Comparison of ENCODE assay signal across 13 cellular contexts in the genomic region with DNA sequence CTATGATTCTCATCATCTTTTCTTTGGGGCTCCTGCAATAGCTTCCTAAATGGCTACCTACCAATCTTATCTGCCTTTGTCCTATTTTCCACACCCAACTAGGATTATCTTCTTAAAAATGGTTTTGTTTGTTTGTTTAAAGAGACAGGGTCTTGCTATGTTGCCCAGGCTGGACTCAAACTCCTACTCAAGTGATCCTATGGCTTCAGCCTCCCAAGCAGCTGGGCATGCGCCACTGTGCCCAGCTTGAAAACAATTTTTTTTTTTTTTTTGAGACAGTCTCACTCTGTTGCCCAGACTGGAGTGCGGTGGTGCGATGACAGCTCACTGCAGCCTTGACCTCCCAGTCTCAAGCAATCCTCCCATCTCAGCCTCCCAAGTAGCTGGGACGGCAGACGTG. TPM values are rescaled to one million over a fixed set of nuclear protein-coding genes. Genes with fewer than 3 reads are reported as not detected.
DNase-seq lines count a peak whose midpoint lies in the region; ATAC-seq and TF ChIP-seq lines count a peak whose summit lies in the region.
"Had no signal": no experiment of that assay in that cellular context is flagged by ENCODE, and none has a peak within 500 bp of the region (broad histone marks: within the 10 kb centered on the region; RNA-seq: fewer than 3 reads in every experiment).

No MANE protein-coding gene starts in this region.

- ATAC-seq in HG02759 (IDR thresholded peaks at IDR 0.05; ENCODE audit: unreplicated experiment), result no peak
- ATAC-seq in mucosa of descending colon, result no peak

- CTCF ChIA-PET in RWPE1 (lab: Yijun Ruan, JAX), result interaction anchor here (0.6 to 0.9 kb wide), 3 partner anchors 88 to 509 kb away, joined by 3 to 4 read pairs (median 4); no protein-coding TSS in a partner anchor

- no peak for TF ChIP-seq EP300 in sigmoid colon (IDR thresholded peaks at IDR 0.05)

- no peak for DNase-seq in CD14-positive monocyte (ENCODE audit: low spot score)
- DNase-seq in RWPE1 (ENCODE audit: low spot score), result no peak
- DNase-seq in immature natural killer cell, result no peak
- no peak for DNase-seq in sigmoid colon
- DNase-seq in mucosa of descending colon, result no peak
- DNase-seq in cerebellar cortex (ENCODE audit: low spot score), result no peak
- DNase-seq in activated CD8-positive, alpha-beta memory T cell treated with anti-CD3 and anti-CD28 coated beads, Interleukin-2, amount 50 U/mL, for 48 hours, result no peak
- DNase-seq: activated gamma-delta T cell, NCI-H1694 had no signal

- H3K4me3 ChIP-seq in sigmoid colon (no peak overlapping the region), mucosa of descending colon (no peak overlapping the region)
- H3K4me3 ChIP-seq: GM23338 had no signal

- H3K36me3 ChIP-seq in sigmoid colon, result no peaks in the 10 kb centered on the region
- no peaks in the 10 kb centered on the region for H3K36me3 ChIP-seq in mucosa of descending colon (ENCODE audit: low read depth)
- H3K36me3 ChIP-seq: breast epithelium had no signal

- no peak for TF ChIP-seq CTCF in CD14-positive monocyte (IDR thresholded peaks at IDR 0.05)
- TF ChIP-seq CTCF in RWPE1 (conservative IDR thresholded peaks at IDR 0.05; ENCODE audit: low read depth), result no peak
- TF ChIP-seq CTCF in sigmoid colon (IDR thresholded peaks at IDR 0.05), result no peak
- TF ChIP-seq CTCF in mucosa of descending colon (IDR thresholded peaks at IDR 0.05), result no peak

- no peak for TF ChIP-seq POLR2A in sigmoid colon (IDR thresholded peaks at IDR 0.05)

- WGBS in sigmoid colon, 2 donors, result 76 to 96% methylated on average over 5 of the region's 5 CpGs

- H3K4me3 Mint-ChIP-seq in CD14-positive monocyte (no peak overlapping the region), immature natural killer cell (peak overlapping the region in 3 of 5 donors; percentile 8 to 77 (median 54))
- H3K4me3 Mint-ChIP-seq: GM23338 had no signal

- H3K4me1 Mint-ChIP-seq in CD14-positive monocyte, result peaks cover 25% of the 10 kb centered on the region
- peaks cover 29 to 37% of the 10 kb centered on the region in 2 donors for H3K4me1 Mint-ChIP-seq in immature natural killer cell

- H3K27ac Mint-ChIP-seq in CD14-positive monocyte (peak overlapping the region; percentile 97 to 99 (median 98)), immature natural killer cell (peak overlapping the region in 4 of 6 donors; percentile 77 to 88 (median 78))
- H3K27ac Mint-ChIP-seq: GM23338 had no signal

- H3K36me3 Mint-ChIP-seq in CD14-positive monocyte, result peaks cover 9% of the 10 kb centered on the region in 2 donors
- peaks cover 0 to 7% (median 4%) of the 10 kb centered on the region in 3 donors for H3K36me3 Mint-ChIP-seq in immature natural killer cell

- H3K9me3 ChIP-seq in sigmoid colon (no peaks in the 10 kb centered on the region), mucosa of descending colon (no peaks in the 10 kb centered on the region)
- H3K9me3 ChIP-seq: breast epithelium had no signal

- H3K27ac ChIP-seq in RWPE1 (peak overlapping the region; percentile 59), sigmoid colon (peak overlapping the region; percentile 44 to 78 (median 56))
- H3K27ac ChIP-seq: KMS-11 had no signal

- H3K9me3 Mint-ChIP-seq in CD14-positive monocyte (no peaks in the 10 kb centered on the region), immature natural killer cell (no peaks in the 10 kb centered on the region)
- H3K9me3 Mint-ChIP-seq: GM23338 had no signal

- POLR2A ChIA-PET in RWPE1 (lab: Yijun Ruan, JAX; ENCODE audit: low non-redundant PET), result no interaction called here

- H3K27me3 Mint-ChIP-seq in CD14-positive monocyte (ENCODE audit: low read depth in 3 of 3) (peaks cover 0 to 3% (median 1%) of the 10 kb centered on the region in 3 donors), immature natural killer cell (ENCODE audit: low read depth in 3 of 3) (peaks cover 0 to 6% (median 0%) of the 10 kb centered on the region in 3 donors)

- H3K27me3 ChIP-seq in sigmoid colon, result no peaks in the 10 kb centered on the region
- H3K27me3 ChIP-seq: breast epithelium had no signal

- intact Hi-C loops in CD14-positive monocyte (cut with micrococcal nuclease) (loop anchor here in 1 of 2 donors (2.0 kb wide), 1 partner anchor 14 kb away; a partner anchor contains a TSS), sigmoid colon (cut with DNase I) (no loop called here), mucosa of descending colon (cut with DNase I, micrococcal nuclease) (no loop called here)

- H3K4me1 ChIP-seq in sigmoid colon (peaks cover 0 to 62% (median 61%) of the 10 kb centered on the region in 4 donors), mucosa of descending colon (ENCODE audit: low read depth) (peaks cover 5% of the 10 kb centered on the region)

RNA-seq across cellular contexts. Expression of a gene that starts 14.9 kb away (rescaled TPM):
- 1 to 10 TPM in 1 of 2 donors, under 1 TPM in 1; 0.83 to 1.2 TPM for polyA plus RNA-seq in CD14-positive monocyte
- polyA plus RNA-seq in immature natural killer cell, result 1 to 10 TPM in 1 of 3 donors, under 1 TPM in 1, not detected in 1; 0.41 to 2.8 TPM
- 10 to 100 TPM; 15.0 to 21.6 (median 16.0) TPM for total RNA-seq in sigmoid colon
- 10 to 100 TPM; 18.6 to 21.2 (median 19.9) TPM for polyA plus RNA-seq in sigmoid colon
- 10 to 100 TPM; 37.1 to 60.0 (median 48.3) TPM for total RNA-seq in mucosa of descending colon

Comparison
In these comparisons a context has a peak if more than half of its experiments do, and no peak if none do; other contexts are left out.
1. H3K4me3 Mint-ChIP-seq: peak in immature natural killer cell (3 of 5); none in CD14-positive monocyte (0 of 2).
2. RNA of a gene that starts 14.9 kb away (polyA plus RNA-seq): 18.6 to 21.2 TPM in sigmoid colon; 0.83 to 1.2 TPM in CD14-positive monocyte and 0.41 to 2.8 TPM in immature natural killer cell; every median in the first group is over 4 times any median in the second.